ENCODE assay signal across 1 cellular context in the genomic region with DNA sequence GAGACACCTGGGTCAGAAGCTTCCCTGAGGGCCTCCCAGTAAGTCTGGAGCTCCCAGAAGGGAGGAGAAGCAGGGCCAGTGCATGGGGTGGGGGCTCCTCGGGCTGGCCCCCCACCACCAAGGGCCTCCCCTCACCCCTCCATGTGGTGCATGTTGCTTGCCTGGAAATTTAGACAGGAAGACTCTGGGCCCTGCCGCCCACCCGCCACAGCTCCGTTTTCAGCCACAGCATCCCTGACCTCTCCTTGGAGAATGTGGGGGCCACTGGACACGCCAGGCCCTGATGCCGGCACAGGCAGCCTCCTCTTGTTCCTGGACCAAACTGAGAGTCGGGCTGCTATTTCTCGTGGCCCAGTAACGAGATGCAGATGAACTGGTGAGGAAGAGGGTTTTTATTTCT.
TF ChIP-seq lines count a peak whose summit lies in the region.

No MANE protein-coding gene starts in this region.

TF ChIP-seq in SK-N-SH treated with all-trans-retinoic acid at 6 μM for 48 hours, 23 proteins besides CTCF, POLR2A, EP300 and RAD21 (continued from another document):
- TF ChIP-seq ZNF8 (CRISPR knock-in tag; IDR thresholded peaks at IDR 0.05): no peak
- no peak for TF ChIP-seq CSDC2 (CRISPR knock-in tag; IDR thresholded peaks at IDR 0.05)
- no peak for TF ChIP-seq BACH2 (CRISPR knock-in tag; IDR thresholded peaks at IDR 0.05; ENCODE audit: borderline replicate concordance)
- TF ChIP-seq, protein P1, sequence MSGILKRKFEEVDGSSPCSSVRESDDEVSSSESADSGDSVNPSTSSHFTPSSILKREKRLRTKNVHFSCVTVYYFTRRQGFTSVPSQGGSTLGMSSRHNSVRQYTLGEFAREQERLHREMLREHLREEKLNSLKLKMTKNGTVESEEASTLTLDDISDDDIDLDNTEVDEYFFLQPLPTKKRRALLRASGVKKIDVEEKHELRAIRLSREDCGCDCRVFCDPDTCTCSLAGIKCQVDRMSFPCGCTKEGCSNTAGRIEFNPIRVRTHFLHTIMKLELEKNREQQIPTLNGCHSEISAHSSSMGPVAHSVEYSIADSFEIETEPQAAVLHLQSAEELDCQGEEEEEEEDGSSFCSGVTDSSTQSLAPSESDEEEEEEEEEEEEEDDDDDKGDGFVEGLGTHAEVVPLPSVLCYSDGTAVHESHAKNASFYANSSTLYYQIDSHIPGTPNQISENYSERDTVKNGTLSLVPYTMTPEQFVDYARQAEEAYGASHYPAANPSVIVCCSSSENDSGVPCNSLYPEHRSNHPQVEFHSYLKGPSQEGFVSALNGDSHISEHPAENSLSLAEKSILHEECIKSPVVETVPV (CRISPR knock-in tag; IDR thresholded peaks at IDR 0.05): no peak
- TF ChIP-seq RARB (CRISPR knock-in tag; IDR thresholded peaks at IDR 0.05): no peak
- TF ChIP-seq, protein P2, sequence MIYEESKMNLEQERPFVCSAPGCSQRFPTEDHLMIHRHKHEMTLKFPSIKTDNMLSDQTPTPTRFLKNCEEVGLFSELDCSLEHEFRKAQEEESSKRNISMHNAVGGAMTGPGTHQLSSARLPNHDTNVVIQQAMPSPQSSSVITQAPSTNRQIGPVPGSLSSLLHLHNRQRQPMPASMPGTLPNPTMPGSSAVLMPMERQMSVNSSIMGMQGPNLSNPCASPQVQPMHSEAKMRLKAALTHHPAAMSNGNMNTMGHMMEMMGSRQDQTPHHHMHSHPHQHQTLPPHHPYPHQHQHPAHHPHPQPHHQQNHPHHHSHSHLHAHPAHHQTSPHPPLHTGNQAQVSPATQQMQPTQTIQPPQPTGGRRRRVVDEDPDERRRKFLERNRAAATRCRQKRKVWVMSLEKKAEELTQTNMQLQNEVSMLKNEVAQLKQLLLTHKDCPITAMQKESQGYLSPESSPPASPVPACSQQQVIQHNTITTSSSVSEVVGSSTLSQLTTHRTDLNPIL (CRISPR knock-in tag; IDR thresholded peaks at IDR 0.05; ENCODE audit: low read depth): no peak
- TF ChIP-seq ZFP30 (CRISPR knock-in tag; IDR thresholded peaks at IDR 0.05): no peak
- TF ChIP-seq, protein P3, sequence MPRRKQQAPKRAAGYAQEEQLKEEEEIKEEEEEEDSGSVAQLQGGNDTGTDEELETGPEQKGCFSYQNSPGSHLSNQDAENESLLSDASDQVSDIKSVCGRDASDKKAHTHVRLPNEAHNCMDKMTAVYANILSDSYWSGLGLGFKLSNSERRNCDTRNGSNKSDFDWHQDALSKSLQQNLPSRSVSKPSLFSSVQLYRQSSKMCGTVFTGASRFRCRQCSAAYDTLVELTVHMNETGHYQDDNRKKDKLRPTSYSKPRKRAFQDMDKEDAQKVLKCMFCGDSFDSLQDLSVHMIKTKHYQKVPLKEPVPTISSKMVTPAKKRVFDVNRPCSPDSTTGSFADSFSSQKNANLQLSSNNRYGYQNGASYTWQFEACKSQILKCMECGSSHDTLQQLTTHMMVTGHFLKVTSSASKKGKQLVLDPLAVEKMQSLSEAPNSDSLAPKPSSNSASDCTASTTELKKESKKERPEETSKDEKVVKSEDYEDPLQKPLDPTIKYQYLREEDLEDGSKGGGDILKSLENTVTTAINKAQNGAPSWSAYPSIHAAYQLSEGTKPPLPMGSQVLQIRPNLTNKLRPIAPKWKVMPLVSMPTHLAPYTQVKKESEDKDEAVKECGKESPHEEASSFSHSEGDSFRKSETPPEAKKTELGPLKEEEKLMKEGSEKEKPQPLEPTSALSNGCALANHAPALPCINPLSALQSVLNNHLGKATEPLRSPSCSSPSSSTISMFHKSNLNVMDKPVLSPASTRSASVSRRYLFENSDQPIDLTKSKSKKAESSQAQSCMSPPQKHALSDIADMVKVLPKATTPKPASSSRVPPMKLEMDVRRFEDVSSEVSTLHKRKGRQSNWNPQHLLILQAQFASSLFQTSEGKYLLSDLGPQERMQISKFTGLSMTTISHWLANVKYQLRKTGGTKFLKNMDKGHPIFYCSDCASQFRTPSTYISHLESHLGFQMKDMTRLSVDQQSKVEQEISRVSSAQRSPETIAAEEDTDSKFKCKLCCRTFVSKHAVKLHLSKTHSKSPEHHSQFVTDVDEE (CRISPR knock-in tag; IDR thresholded peaks at IDR 0.05): no peak
